In the genomic region with DNA sequence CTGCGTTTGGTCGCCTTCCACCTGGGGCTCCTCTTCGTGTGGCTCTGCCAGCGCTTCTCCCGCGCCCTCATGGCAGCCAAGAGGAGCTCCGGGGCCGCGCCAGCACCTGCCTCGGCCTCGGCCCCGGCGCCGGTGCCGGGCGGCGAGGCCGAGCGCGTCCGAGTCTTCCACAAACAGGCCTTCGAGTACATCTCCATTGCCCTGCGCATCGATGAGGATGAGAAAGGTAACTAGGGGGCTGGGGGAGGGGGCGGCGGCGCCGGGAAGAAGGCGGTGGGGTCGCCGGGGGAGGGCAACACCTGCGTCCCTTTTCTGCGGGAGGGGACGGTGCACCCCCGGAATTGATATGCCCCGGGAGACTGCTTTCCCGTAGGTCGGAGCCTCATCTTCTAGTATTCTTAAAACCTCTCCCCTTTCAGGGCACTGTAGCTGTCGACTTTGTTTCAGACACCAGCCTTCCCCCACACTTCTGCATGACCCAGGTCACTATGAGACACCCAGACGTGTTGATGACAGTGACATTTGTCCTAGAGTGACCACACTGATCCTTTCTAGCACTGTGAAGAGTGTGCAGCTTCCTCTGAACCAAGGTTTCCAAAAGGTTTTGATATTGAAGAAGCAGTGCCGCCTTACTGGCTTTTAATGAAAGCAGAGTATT, we compare ENCODE assay signal across 1 cellular context.
TF ChIP-seq lines count a peak whose summit lies in the region.

No MANE protein-coding gene starts in this region.

TF ChIP-seq in WTC11, 78 proteins besides CTCF, POLR2A, EP300 and RAD21 (continued from another document):
- TF ChIP-seq, protein P1, sequence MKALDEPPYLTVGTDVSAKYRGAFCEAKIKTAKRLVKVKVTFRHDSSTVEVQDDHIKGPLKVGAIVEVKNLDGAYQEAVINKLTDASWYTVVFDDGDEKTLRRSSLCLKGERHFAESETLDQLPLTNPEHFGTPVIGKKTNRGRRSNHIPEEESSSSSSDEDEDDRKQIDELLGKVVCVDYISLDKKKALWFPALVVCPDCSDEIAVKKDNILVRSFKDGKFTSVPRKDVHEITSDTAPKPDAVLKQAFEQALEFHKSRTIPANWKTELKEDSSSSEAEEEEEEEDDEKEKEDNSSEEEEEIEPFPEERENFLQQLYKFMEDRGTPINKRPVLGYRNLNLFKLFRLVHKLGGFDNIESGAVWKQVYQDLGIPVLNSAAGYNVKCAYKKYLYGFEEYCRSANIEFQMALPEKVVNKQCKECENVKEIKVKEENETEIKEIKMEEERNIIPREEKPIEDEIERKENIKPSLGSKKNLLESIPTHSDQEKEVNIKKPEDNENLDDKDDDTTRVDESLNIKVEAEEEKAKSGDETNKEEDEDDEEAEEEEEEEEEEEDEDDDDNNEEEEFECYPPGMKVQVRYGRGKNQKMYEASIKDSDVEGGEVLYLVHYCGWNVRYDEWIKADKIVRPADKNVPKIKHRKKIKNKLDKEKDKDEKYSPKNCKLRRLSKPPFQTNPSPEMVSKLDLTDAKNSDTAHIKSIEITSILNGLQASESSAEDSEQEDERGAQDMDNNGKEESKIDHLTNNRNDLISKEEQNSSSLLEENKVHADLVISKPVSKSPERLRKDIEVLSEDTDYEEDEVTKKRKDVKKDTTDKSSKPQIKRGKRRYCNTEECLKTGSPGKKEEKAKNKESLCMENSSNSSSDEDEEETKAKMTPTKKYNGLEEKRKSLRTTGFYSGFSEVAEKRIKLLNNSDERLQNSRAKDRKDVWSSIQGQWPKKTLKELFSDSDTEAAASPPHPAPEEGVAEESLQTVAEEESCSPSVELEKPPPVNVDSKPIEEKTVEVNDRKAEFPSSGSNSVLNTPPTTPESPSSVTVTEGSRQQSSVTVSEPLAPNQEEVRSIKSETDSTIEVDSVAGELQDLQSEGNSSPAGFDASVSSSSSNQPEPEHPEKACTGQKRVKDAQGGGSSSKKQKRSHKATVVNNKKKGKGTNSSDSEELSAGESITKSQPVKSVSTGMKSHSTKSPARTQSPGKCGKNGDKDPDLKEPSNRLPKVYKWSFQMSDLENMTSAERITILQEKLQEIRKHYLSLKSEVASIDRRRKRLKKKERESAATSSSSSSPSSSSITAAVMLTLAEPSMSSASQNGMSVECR (CRISPR knock-in tag; IDR thresholded peaks at IDR 0.05; ENCODE audit: borderline replicate concordance), result no peak
- TF ChIP-seq EMX1 (CRISPR knock-in tag; IDR thresholded peaks at IDR 0.05) (no peak), IRF1 (CRISPR knock-in tag; IDR thresholded peaks at IDR 0.05) (no peak), SMAD4 (CRISPR knock-in tag; IDR thresholded peaks at IDR 0.05) (no peak), ZNF423 (CRISPR knock-in tag; IDR thresholded peaks at IDR 0.05) (no peak), ZNF219 (CRISPR knock-in tag; IDR thresholded peaks at IDR 0.05; ENCODE audit: borderline replicate concordance) (no peak), ERG (CRISPR knock-in tag; IDR thresholded peaks at IDR 0.05) (no peak), NR3C1 (CRISPR knock-in tag; conservative IDR thresholded peaks at IDR 0.05; ENCODE audit: low read depth) (no peak), FOXJ3 (CRISPR knock-in tag; IDR thresholded peaks at IDR 0.05; ENCODE audit: borderline replicate concordance) (no peak), AFF4 (CRISPR knock-in tag; IDR thresholded peaks at IDR 0.05; ENCODE audit: borderline replicate concordance) (no peak)
- TF ChIP-seq, protein P2, sequence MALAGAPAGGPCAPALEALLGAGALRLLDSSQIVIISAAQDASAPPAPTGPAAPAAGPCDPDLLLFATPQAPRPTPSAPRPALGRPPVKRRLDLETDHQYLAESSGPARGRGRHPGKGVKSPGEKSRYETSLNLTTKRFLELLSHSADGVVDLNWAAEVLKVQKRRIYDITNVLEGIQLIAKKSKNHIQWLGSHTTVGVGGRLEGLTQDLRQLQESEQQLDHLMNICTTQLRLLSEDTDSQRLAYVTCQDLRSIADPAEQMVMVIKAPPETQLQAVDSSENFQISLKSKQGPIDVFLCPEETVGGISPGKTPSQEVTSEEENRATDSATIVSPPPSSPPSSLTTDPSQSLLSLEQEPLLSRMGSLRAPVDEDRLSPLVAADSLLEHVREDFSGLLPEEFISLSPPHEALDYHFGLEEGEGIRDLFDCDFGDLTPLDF (CRISPR knock-in tag; IDR thresholded peaks at IDR 0.05), result no peak
- TF ChIP-seq, protein P3, sequence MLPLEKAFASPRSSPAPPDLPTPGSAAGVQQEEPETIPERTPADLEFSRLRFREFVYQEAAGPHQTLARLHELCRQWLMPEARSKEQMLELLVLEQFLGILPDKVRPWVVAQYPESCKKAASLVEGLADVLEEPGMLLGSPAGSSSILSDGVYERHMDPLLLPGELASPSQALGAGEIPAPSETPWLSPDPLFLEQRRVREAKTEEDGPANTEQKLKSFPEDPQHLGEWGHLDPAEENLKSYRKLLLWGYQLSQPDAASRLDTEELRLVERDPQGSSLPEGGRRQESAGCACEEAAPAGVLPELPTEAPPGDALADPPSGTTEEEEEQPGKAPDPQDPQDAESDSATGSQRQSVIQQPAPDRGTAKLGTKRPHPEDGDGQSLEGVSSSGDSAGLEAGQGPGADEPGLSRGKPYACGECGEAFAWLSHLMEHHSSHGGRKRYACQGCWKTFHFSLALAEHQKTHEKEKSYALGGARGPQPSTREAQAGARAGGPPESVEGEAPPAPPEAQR (CRISPR knock-in tag; IDR thresholded peaks at IDR 0.05), result no peak
